ENCODE assay signal across 8 cellular contexts in genomic region chr19:7340959-7341837, GRCh38. TPM values are rescaled to one million over a fixed set of nuclear protein-coding genes. Genes with fewer than 3 reads are reported as not detected.
DNase-seq lines count a peak whose midpoint lies in the region; ATAC-seq and TF ChIP-seq lines count a peak whose summit lies in the region.

No MANE protein-coding gene starts in this region.

- peak overlapping the region; percentile 57 for H3K27ac Mint-ChIP-seq in activated T-helper 17 cell treated with anti-CD3 and anti-CD28 coated beads, Interleukin-2, amount 50 U/mL, for 72 hours

- peak overlapping the region; percentile 36 for H3K4me3 Mint-ChIP-seq in activated T-helper 17 cell treated with anti-CD3 and anti-CD28 coated beads, Interleukin-2, amount 50 U/mL, for 72 hours

- DNase-seq in Caki2 (ENCODE audit: low read depth) (peak; percentile 60), RPMI7951 (ENCODE audit: low read depth) (peak; percentile 58), foreskin fibroblast (peak; percentile 47 to 83), non-pigmented ciliary epithelial cell (ENCODE audit: low read depth) (peak; percentile 19), suprapubic skin (ENCODE audit: low spot score in 2 of 2) (peak; percentile 87 to 89)
- DNase-seq in Jurkat, Clone E6-1 (ENCODE audit: low read depth, low spot score), result peak; percentile 74

- H3K9me3 Mint-ChIP-seq in activated T-helper 17 cell treated with anti-CD3 and anti-CD28 coated beads, Interleukin-2, amount 50 U/mL, for 72 hours, result no peaks in the 10 kb centered on the region

- in situ Hi-C loops in Caki2 (cut with HindIII; ENCODE audit: low pct_unique_long_range_greater_than_20kb, low sequenced_read_pairs), result no loop called here

- 31% methylated on average over 17 of the region's 22 CpGs for WGBS in suprapubic skin

- H3K4me1 ChIP-seq in suprapubic skin, result peaks cover 12% of the 10 kb centered on the region

- no peak for TF ChIP-seq EP300 in suprapubic skin (IDR thresholded peaks at IDR 0.05)

- H3K27me3 ChIP-seq in suprapubic skin, result no peaks in the 10 kb centered on the region

- no peaks in the 10 kb centered on the region for H3K36me3 ChIP-seq in suprapubic skin

- no peaks in the 10 kb centered on the region for H3K9me3 ChIP-seq in suprapubic skin

- H3K4me1 Mint-ChIP-seq in activated T-helper 17 cell treated with anti-CD3 and anti-CD28 coated beads, Interleukin-2, amount 50 U/mL, for 72 hours, result peaks cover 28% of the 10 kb centered on the region

- TF ChIP-seq POLR2A in suprapubic skin (IDR thresholded peaks at IDR 0.05), result no peak

- H3K4me3 ChIP-seq in Jurkat, Clone E6-1 (ENCODE audit: low read length), result no peak overlapping the region
- H3K4me3 ChIP-seq in foreskin fibroblast (ENCODE audit: low read depth in 1 of 2, low read length in 2 of 2) (no peak overlapping the region), suprapubic skin (no peak overlapping the region)

- H3K36me3 Mint-ChIP-seq in activated T-helper 17 cell treated with anti-CD3 and anti-CD28 coated beads, Interleukin-2, amount 50 U/mL, for 72 hours (ENCODE audit: low read depth), result no peaks in the 10 kb centered on the region

- no peak for ATAC-seq in activated T-helper 17 cell treated with anti-CD3 and anti-CD28 coated beads, Interleukin-2, amount 50 U/mL, for 72 hours (replicated peaks)
- ATAC-seq in HG03175 (IDR thresholded peaks at IDR 0.05; ENCODE audit: unreplicated experiment), result no peak

- H3K27me3 Mint-ChIP-seq in activated T-helper 17 cell treated with anti-CD3 and anti-CD28 coated beads, Interleukin-2, amount 50 U/mL, for 72 hours, result no peaks in the 10 kb centered on the region

- H3K27ac ChIP-seq in suprapubic skin, result no peak overlapping the region

- peak; percentile 92 for TF ChIP-seq CTCF in foreskin fibroblast (IDR thresholded peaks at IDR 0.05; ENCODE audit: low read depth, low read length)
- peak; percentile 89 to 92 for TF ChIP-seq CTCF in suprapubic skin (IDR thresholded peaks at IDR 0.05)

RNA-seq across cellular contexts. Expression of gene ARHGEF18, which starts 7.5 kb away (rescaled TPM):
- 14.7 and 28.1 TPM in 2 replicates for total RNA-seq in Caki2 (2014; rRNA removed; shearing (Covaris generic); ENCODE audit: low replicate concordance)
- 21.6 TPM for polyA plus RNA-seq in Jurkat, Clone E6-1 (2012; ENCODE audit: insufficient read depth, insufficient read length)
- total RNA-seq in RPMI7951 (2014; rRNA removed; shearing (Covaris generic)), result 19.3 and 26.3 TPM in 2 replicates
- total RNA-seq in activated T-helper 17 cell treated with anti-CD3 and anti-CD28 coated beads, Interleukin-2, amount 50 U/mL, for 72 hours, result 10 to 100 TPM; 47.8 to 58.6 TPM
- 10 to 100 TPM; 24.2 to 43.5 (median 31.2) TPM for total RNA-seq in suprapubic skin

RNA-seq across cellular contexts. Expression of gene INSR, which starts 47.0 kb away (rescaled TPM):
- total RNA-seq in Caki2 (2014; rRNA removed; shearing (Covaris generic); ENCODE audit: low replicate concordance), result 0.64 and 7.0 TPM in 2 replicates
- polyA plus RNA-seq in Jurkat, Clone E6-1 (2012; ENCODE audit: insufficient read depth, insufficient read length), result 4.2 TPM
- 0.49 and 0.72 TPM in 2 replicates for total RNA-seq in RPMI7951 (2014; rRNA removed; shearing (Covaris generic))
- 1 to 10 TPM in 1 of 2 donors, under 1 TPM in 1; 0.69 to 5.0 TPM for total RNA-seq in activated T-helper 17 cell treated with anti-CD3 and anti-CD28 coated beads, Interleukin-2, amount 50 U/mL, for 72 hours
- 100 to 1,000 TPM in 1 of 4 donors, 10 to 100 TPM in 3; 51.5 to 173 (median 77.8) TPM for total RNA-seq in suprapubic skin

Comparison
In these comparisons a context has a peak if more than half of its experiments do, and no peak if none do; other contexts are left out.
1. DNase-seq: peak in every context shown above with its lines; median percentile 88 in suprapubic skin; 74 in Jurkat, Clone E6-1; 65 in foreskin fibroblast; 60 in Caki2; 58 in RPMI7951; 19 in non-pigmented ciliary epithelial cell.